ENCODE assay signal across 16 cellular contexts in the genomic region with DNA sequence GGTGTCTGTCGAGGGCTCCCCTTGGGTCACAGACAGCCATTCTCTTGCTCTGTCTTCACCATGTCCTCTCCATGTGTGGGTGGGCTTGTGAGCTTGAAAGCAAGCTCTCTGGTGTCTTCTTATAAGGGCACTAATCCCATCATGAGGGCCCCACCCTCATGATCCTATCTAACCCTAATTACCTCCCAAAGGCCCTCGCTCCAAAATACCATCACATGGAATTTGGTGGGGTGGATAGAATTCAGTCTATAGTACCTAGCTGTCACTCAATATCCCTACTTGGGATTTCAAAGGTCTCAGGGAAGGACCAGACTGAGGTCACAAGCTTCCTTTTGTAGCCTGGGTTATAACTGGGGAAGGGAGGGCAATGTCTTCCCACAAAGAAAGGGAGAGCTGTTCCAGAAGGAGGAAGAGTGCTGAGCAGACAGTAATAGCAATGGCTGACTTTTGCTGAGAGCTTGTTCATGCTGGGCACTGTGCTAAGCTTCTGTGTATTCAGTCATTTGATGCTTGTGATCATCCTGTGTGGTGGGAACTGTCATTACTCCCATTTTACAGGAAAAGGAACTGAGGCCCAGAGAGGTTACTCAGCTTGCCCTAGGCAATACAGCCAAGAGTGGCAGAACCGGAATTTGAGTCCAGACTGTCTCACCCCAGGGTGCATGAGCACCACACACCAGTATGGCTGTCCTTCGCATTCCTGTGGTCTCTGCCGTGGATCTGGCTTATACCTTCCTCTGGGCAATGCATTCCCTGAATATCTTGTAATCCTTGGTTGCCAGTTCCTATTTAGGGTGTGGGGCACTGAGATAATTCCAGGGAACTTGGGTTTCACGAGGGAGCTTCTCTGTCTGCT. TPM values are rescaled to one million over a fixed set of nuclear protein-coding genes. Genes with fewer than 3 reads are reported as not detected.
DNase-seq lines count a peak whose midpoint lies in the region; ATAC-seq and TF ChIP-seq lines count a peak whose summit lies in the region.
"Had no signal": no experiment of that assay in that cellular context is flagged by ENCODE, and none has a peak within 500 bp of the region (broad histone marks: within the 10 kb centered on the region; RNA-seq: fewer than 3 reads in every experiment).

No MANE protein-coding gene starts in this region.

- no peak for DNase-seq in CD8-positive, alpha-beta T cell
- DNase-seq in HT1080 (ENCODE audit: low read depth) (peak; percentile 86), astrocyte of the cerebellum (ENCODE audit: low read depth) (peak; percentile 27), myocyte (ENCODE audit: low read depth) (peak; percentile 17), CD1c-positive myeloid dendritic cell (ENCODE audit: extremely low spot score) (no peak), NCI-H2171 (lab: John Stamatoyannopoulos, UW) (no peak), transverse colon (no peak)
- DNase-seq: activated CD8-positive, alpha-beta memory T cell treated with anti-CD3 and anti-CD28 coated beads, Interleukin-2, amount 10 ng/mL, durations not matched to agents 7 days and 5 days; Karpas-422; midbrain; retina had no signal

- 95 to 100% methylated on average over 1 to 6 of the region's 6 CpGs for WGBS in transverse colon (ENCODE audit: low coverage in 1 of 2), 2 donors

- CTCF ChIA-PET in CD8-positive, alpha-beta T cell (lab: Charles Lee): interaction anchor here (0.6 to 3.2 kb wide), 5 partner anchors 9 to 95 kb away, joined by 3 to 10 read pairs (median 6); a partner anchor contains a TSS

- peaks cover 84% of the 10 kb centered on the region for H3K36me3 ChIP-seq in CD8-positive, alpha-beta T cell (ENCODE audit: insufficient read depth, low read length)
- peaks cover 0 to 13% (median 0%) of the 10 kb centered on the region in 4 donors for H3K36me3 ChIP-seq in transverse colon

- in situ Hi-C loops in astrocyte of the cerebellum (cut with HindIII; ENCODE audit: low sequenced_read_pairs): no loop called here
- in situ Hi-C loops in transverse colon (cut with MboI; ENCODE audit: low pct_ligation_motif_present in 1 of 4, low pct_unique_long_range_greater_than_20kb in 1 of 4, low sequenced_read_pairs in 3 of 4): no loop called here

- intact Hi-C loops in CD8-positive, alpha-beta T cell (cut with DNase I, micrococcal nuclease): no loop called here
- intact Hi-C loops in transverse colon (cut with DNase I; ENCODE audit: low total_unique reads): no loop called here

- no peaks in the 10 kb centered on the region for H3K27me3 Mint-ChIP-seq in CD8-positive, alpha-beta T cell (ENCODE audit: low read depth)
- H3K27me3 Mint-ChIP-seq: activated CD8-positive, alpha-beta memory T cell treated with anti-CD3 and anti-CD28 coated beads, Interleukin-2, amount 10 ng/mL, durations not matched to agents 7 days and 5 days had no signal

- H3K27ac Mint-ChIP-seq in CD8-positive, alpha-beta T cell: peak overlapping the region; percentile 75

- TF ChIP-seq EP300 in transverse colon (IDR thresholded peaks at IDR 0.05; ENCODE audit: low read depth): no peak

- no peak overlapping the region for H3K4me3 Mint-ChIP-seq in CD8-positive, alpha-beta T cell
- H3K4me3 Mint-ChIP-seq: activated CD8-positive, alpha-beta memory T cell treated with anti-CD3 and anti-CD28 coated beads, Interleukin-2, amount 10 ng/mL, durations not matched to agents 7 days and 5 days had no signal

- no peak for TF ChIP-seq POLR2A in transverse colon (IDR thresholded peaks at IDR 0.05)

- peaks cover 12% of the 10 kb centered on the region for H3K9me3 Mint-ChIP-seq in CD8-positive, alpha-beta T cell

- H3K9me3 ChIP-seq in CD8-positive, alpha-beta T cell (ENCODE audit: low read length): no peaks in the 10 kb centered on the region
- H3K9me3 ChIP-seq in transverse colon: peaks cover 0 to 6% of the 10 kb centered on the region in 2 donors

- H3K4me1 Mint-ChIP-seq in CD8-positive, alpha-beta T cell (ENCODE audit: low read depth): peaks cover 36% of the 10 kb centered on the region

- no peak overlapping the region for H3K4me3 ChIP-seq in CD8-positive, alpha-beta T cell (ENCODE audit: low read depth, low read length)
- H3K4me3 ChIP-seq in astrocyte of the cerebellum (ENCODE audit: low read depth, low read length): no peak overlapping the region
- H3K4me3 ChIP-seq in transverse colon: no peak overlapping the region
- H3K4me3 ChIP-seq: esophagus muscularis mucosa, suprapubic skin had no signal

- H3K36me3 Mint-ChIP-seq in CD8-positive, alpha-beta T cell: peaks cover 98% of the 10 kb centered on the region

- no peak overlapping the region for H3K27ac ChIP-seq in CD8-positive, alpha-beta T cell (ENCODE audit: low read depth, low read length)
- no peak overlapping the region for H3K27ac ChIP-seq in transverse colon
- H3K27ac ChIP-seq: esophagus muscularis mucosa, suprapubic skin had no signal

- H3K27me3 ChIP-seq in CD8-positive, alpha-beta T cell (ENCODE audit: insufficient read depth, low read length): no peaks in the 10 kb centered on the region
- H3K27me3 ChIP-seq in transverse colon: peaks cover 4% of the 10 kb centered on the region
- H3K27me3 ChIP-seq: suprapubic skin had no signal

- POLR2A ChIA-PET in CD8-positive, alpha-beta T cell (lab: Charles Lee): interaction anchor here (0.9 kb wide), 1 partner anchor 107 kb away, joined by 3 read pairs; no protein-coding TSS in a partner anchor

- peaks cover 19% of the 10 kb centered on the region for H3K4me1 ChIP-seq in CD8-positive, alpha-beta T cell (ENCODE audit: insufficient read depth, low read length)
- H3K4me1 ChIP-seq in transverse colon: no peaks in the 10 kb centered on the region
- H3K4me1 ChIP-seq: esophagus muscularis mucosa had no signal

- ATAC-seq in CD8-positive, alpha-beta T cell: no peak
- no peak for ATAC-seq in HG02571 (IDR thresholded peaks at IDR 0.05; ENCODE audit: unreplicated experiment)
- ATAC-seq: activated CD8-positive, alpha-beta memory T cell treated with anti-CD3 and anti-CD28 coated beads, Interleukin-2, amount 10 ng/mL, durations not matched to agents 7 days and 5 days; Panc1 had no signal

- TF ChIP-seq CTCF in CD8-positive, alpha-beta T cell (IDR thresholded peaks at IDR 0.05): no peak
- TF ChIP-seq CTCF in astrocyte of the cerebellum (IDR thresholded peaks at IDR 0.05; ENCODE audit: low read depth, low read length, missing control alignments) (no peak), transverse colon (IDR thresholded peaks at IDR 0.05) (no peak)

RNA-seq across cellular contexts. Expression of a gene that starts 8.2 kb away (rescaled TPM):
- total RNA-seq in CD8-positive, alpha-beta T cell: 100 to 1,000 TPM; 426 to 440 TPM
- 255 and 385 TPM in 2 replicates for total RNA-seq in HT1080 (2014; rRNA removed; shearing (Covaris generic))
- 302 and 334 TPM in 2 replicates for polyA plus RNA-seq in HT1080 (2015; cell fraction: cytosol; rRNA removed)
- polyA plus RNA-seq in HT1080 (2015; cell fraction: nucleus; rRNA removed): 169 and 187 TPM in 2 replicates
- total RNA-seq in myocyte: 12.0 and 19.5 TPM in 2 replicates
- polyA plus RNA-seq in myocyte (2012): 52.5 TPM
- total RNA-seq in transverse colon: 10 to 100 TPM in 2 of 4 donors, 1 to 10 TPM in 2; 2.0 to 57.2 (median 15.1) TPM

RNA-seq across cellular contexts. Expression of a gene that starts 19.6 kb away (rescaled TPM):
- total RNA-seq in CD8-positive, alpha-beta T cell: 10 to 100 TPM; 12.1 to 13.5 TPM
- total RNA-seq in HT1080 (2014; rRNA removed; shearing (Covaris generic)): 0.66 and 1.7 TPM in 2 replicates
- polyA plus RNA-seq in HT1080 (2015; cell fraction: cytosol; rRNA removed): 0.58 and 0.84 TPM in 2 replicates
- polyA plus RNA-seq in HT1080 (2015; cell fraction: nucleus; rRNA removed): 0.20 TPM in 1 of 2 replicates, not detected in the other
- not detected in 2 replicates for total RNA-seq in myocyte
- not detected for polyA plus RNA-seq in myocyte (2012)
- not detected for total RNA-seq in transverse colon
- total RNA-seq: cardiac septum had no signal

RNA-seq across cellular contexts. Expression of a gene that starts 24.1 kb away (rescaled TPM):
- total RNA-seq in CD8-positive, alpha-beta T cell: 1 to 10 TPM; 1.2 to 2.4 TPM
- total RNA-seq in HT1080 (2014; rRNA removed; shearing (Covaris generic)): not detected in 2 replicates
- polyA plus RNA-seq in HT1080 (2015; cell fraction: cytosol; rRNA removed): not detected in 2 replicates
- polyA plus RNA-seq in HT1080 (2015; cell fraction: nucleus; rRNA removed): not detected in 2 replicates
- total RNA-seq in myocyte (22.9 and 36.6 TPM in 2 replicates), transverse colon (10 to 100 TPM in 2 of 4 donors, not detected in 2; 10.6 to 29.2 TPM)
- 25.5 TPM for polyA plus RNA-seq in myocyte (2012)

RNA-seq across cellular contexts. Expression of a gene that starts 27.8 kb away (rescaled TPM):
- under 1 TPM; 0.72 to 0.90 TPM for total RNA-seq in CD8-positive, alpha-beta T cell
- total RNA-seq in HT1080 (2014; rRNA removed; shearing (Covaris generic)): not detected in 2 replicates
- not detected in 2 replicates for polyA plus RNA-seq in HT1080 (2015; cell fraction: cytosol; rRNA removed)
- 0.61 TPM in 1 of 2 replicates, not detected in the other for polyA plus RNA-seq in HT1080 (2015; cell fraction: nucleus; rRNA removed)
- total RNA-seq in myocyte (0.68 and 1.4 TPM in 2 replicates), transverse colon (10 to 100 TPM in 3 of 4 donors, 1 to 10 TPM in 1; 9.8 to 71.8 (median 25.9) TPM)
- polyA plus RNA-seq in myocyte (2012): 0.88 TPM
- total RNA-seq: activated CD8-positive, alpha-beta memory T cell treated with anti-CD3 and anti-CD28 coated beads, Interleukin-2, amount 10 ng/mL, durations not matched to agents 7 days and 5 days had no signal

RNA-seq across cellular contexts. Expression of a gene that starts 47.1 kb away (rescaled TPM):
- not detected for total RNA-seq in CD8-positive, alpha-beta T cell
- not detected in 2 replicates for total RNA-seq in HT1080 (2014; rRNA removed; shearing (Covaris generic))
- polyA plus RNA-seq in HT1080 (2015; cell fraction: cytosol; rRNA removed): not detected in 2 replicates
- not detected in 2 replicates for polyA plus RNA-seq in HT1080 (2015; cell fraction: nucleus; rRNA removed)
- total RNA-seq in myocyte (0.91 TPM in 1 of 2 replicates, not detected in the other), transverse colon (1,000 to 10,000 TPM; 1,678 to 4,641 (median 3,622) TPM)
- polyA plus RNA-seq in myocyte (2012): 0.50 TPM
- total RNA-seq: activated CD8-positive, alpha-beta memory T cell treated with anti-CD3 and anti-CD28 coated beads, Interleukin-2, amount 10 ng/mL, durations not matched to agents 7 days and 5 days; cardiac septum had no signal

Comparison
In these comparisons a context has a peak if more than half of its experiments do, and no peak if none do; other contexts are left out.
1. DNase-seq: peak in HT1080 (single experiment), astrocyte of the cerebellum (single experiment) and myocyte (single experiment); none in CD8-positive, alpha-beta T cell (0 of 7), CD1c-positive myeloid dendritic cell (single experiment), NCI-H2171 (single experiment) and transverse colon (single experiment).